ENCODE assay signal across 1 cellular context in the genomic region with DNA sequence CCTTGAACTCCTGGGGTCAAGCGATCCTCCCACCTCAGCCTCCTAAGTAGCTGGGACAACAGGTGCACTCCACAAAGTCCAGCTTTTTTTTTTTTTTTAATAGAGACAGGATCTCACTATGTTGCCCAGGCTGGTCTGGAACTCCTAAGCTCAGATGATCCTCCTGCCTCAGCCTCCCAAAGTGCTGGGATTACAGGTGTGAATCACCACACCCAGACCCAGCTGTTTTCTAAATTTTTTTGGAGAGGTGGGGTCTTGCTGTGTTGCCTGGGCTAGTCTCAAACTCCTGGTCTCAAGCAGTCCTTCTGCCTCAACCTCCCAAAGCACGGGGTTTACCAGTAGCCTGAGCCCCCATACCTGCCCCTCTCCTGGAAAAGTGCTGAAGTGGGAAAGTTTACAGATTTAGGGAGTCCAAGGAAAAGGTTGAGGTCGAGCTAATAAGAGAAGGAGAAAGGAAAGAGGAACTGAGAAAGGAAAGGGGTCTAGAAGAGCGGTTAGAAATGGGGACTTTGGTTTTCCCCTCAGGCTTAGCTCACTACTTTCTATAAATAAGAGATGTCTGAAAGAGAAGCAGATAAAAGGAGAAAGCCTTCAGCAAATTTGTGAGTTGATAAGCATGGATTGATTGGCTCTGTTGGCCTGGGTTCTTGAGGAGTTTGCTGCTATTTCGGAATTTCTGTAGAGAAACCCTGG.
A peak's percentile ranks its signal among the peaks of the same experiment; 100 is the strongest.
TF ChIP-seq lines count a peak whose summit lies in the region.

No MANE protein-coding gene starts in this region.

TF ChIP-seq in GM12878, 131 proteins besides CTCF, POLR2A, EP300 and RAD21 (continued from another document):
- TF ChIP-seq EGR1 (IDR thresholded peaks at IDR 0.05; ENCODE audit: borderline replicate concordance in 1 of 2, low read depth in 2 of 2, low read length in 2 of 2) (no peak), BACH1 (IDR thresholded peaks at IDR 0.05; ENCODE audit: borderline replicate concordance) (peak; percentile 91), SMC3 (IDR thresholded peaks at IDR 0.05; ENCODE audit: borderline replicate concordance, low read length) (no peak), NR2F1 (conservative IDR thresholded peaks at IDR 0.05) (peak; percentile 80)
